In genomic region chr5:113478691-113479090, GRCh38 we compare ENCODE assay signal across 25 cellular contexts. TPM values are rescaled to one million over a fixed set of nuclear protein-coding genes. Genes with fewer than 3 reads are reported as not detected.
DNase-seq lines count a peak whose midpoint lies in the region; ATAC-seq, FAIRE-seq and TF ChIP-seq lines count a peak whose summit lies in the region.
"Had no signal": no experiment of that assay in that cellular context is flagged by ENCODE, and none has a peak within 500 bp of the region (broad histone marks: within the 10 kb centered on the region; RNA-seq: fewer than 3 reads in every experiment).

No MANE protein-coding gene starts in this region.

- in situ Hi-C loops in K562 (cut with MboI), result no loop called here

- H3K27me3 ChIP-seq in K562 (ENCODE audit: control insufficient read depth in 2 of 2, insufficient read depth in 2 of 2, low read length in 2 of 2) (no peaks in the 10 kb centered on the region), mesendoderm (ENCODE audit: insufficient read depth, low read length, poor library complexity) (no peaks in the 10 kb centered on the region), osteoblast (ENCODE audit: insufficient read depth, low read length) (peaks cover 3% of the 10 kb centered on the region)
- H3K27me3 ChIP-seq: BE2C had no signal

- no peak for TF ChIP-seq POLR2A in K562 (conservative IDR thresholded peaks at IDR 0.05)
- TF ChIP-seq POLR2A in GM18505 (IDR thresholded peaks at IDR 0.05; ENCODE audit: borderline replicate concordance, extremely low read depth, insufficient read depth, insufficient read length), result no peak

- CTCF ChIA-PET in K562 (lab: Yijun Ruan, JAX; ENCODE audit: low intra/inter-chr PET ratio), result no interaction called here

- H3K4ac ChIP-seq in mesendoderm (ENCODE audit: low read depth, low read length), result no peak overlapping the region

- H4K8ac ChIP-seq in mesendoderm (ENCODE audit: low read depth, low read length), result no peak overlapping the region

- POLR2A ChIA-PET in K562 (lab: Yijun Ruan, JAX), result no interaction called here

- ATAC-seq in K562, result no peak
- ATAC-seq in GM18505 (IDR thresholded peaks at IDR 0.05; ENCODE audit: unreplicated experiment), result no peak
- ATAC-seq: GM12878, GM23338 had no signal

- no peak overlapping the region for H4K5ac ChIP-seq in mesendoderm (ENCODE audit: low read length)

- H3K9me3 ChIP-seq in K562 (replicated peaks; ENCODE audit: control insufficient read depth, insufficient read depth, low read depth, low read length) (no peaks in the 10 kb centered on the region), osteoblast (ENCODE audit: low read depth, low read length) (no peaks in the 10 kb centered on the region)
- H3K9me3 ChIP-seq: BE2C; BLaER1 treated with 17β-estradiol and CSF1 and Interleukin-3, amounts not matched to agents 10 nM and 100 nM; HAP-1 had no signal

- 0% methylated on average over 3 of the region's 3 CpGs for WGBS in K562 (ENCODE audit: insufficient coverage, low coverage, missing lambda C conversion rate)
- no CpG with 5 or more reads among the region's 3 CpGs for WGBS in mesendoderm (ENCODE audit: extremely low coverage, insufficient coverage, low lambda C conversion rate)

- DNase-seq in NCI-H82 (lab: John Stamatoyannopoulos, UW), result peak; percentile 7
- no peak for DNase-seq in NCI-H82 treated with DMSO at 0.1 percent for 48 hours (lab: John Stamatoyannopoulos, UW; ENCODE audit: unreplicated experiment)
- no peak for DNase-seq in K562 (ENCODE audit: extremely low read depth in 1 of 4, low spot score in 3 of 4)
- DNase-seq in mesendoderm, result peak; percentile 77
- DNase-seq in osteoblast (ENCODE audit: insufficient read length, low spot score, missing footprints), result no peak
- DNase-seq: ACHN; AML-193; CD4-positive, alpha-beta T cell; CD8-positive, alpha-beta memory T cell; DMS 273 treated with DMSO at 0.1 percent for 48 hours; DMS79; EL; GDM1; HFFc6 had no signal

- no peaks in the 10 kb centered on the region for H3K79me2 ChIP-seq in K562 (ENCODE audit: control insufficient read depth, insufficient read depth, low read length)
- no peaks in the 10 kb centered on the region for H3K79me2 ChIP-seq in mesendoderm (ENCODE audit: control insufficient read depth, insufficient read depth, low read length)
- H3K79me2 ChIP-seq in osteoblast (ENCODE audit: insufficient read depth, low read length), result no peaks in the 10 kb centered on the region

- no peaks in the 10 kb centered on the region for H4K20me1 ChIP-seq in K562 (replicated peaks; ENCODE audit: control insufficient read depth, insufficient read depth, low read length)
- no peaks in the 10 kb centered on the region for H4K20me1 ChIP-seq in osteoblast (ENCODE audit: insufficient read depth, low read length)
- H4K20me1 ChIP-seq: BLaER1 treated with 17β-estradiol and CSF1 and Interleukin-3, amounts not matched to agents 10 nM and 100 nM had no signal

- no peak overlapping the region for H3K27ac ChIP-seq in K562 (ENCODE audit: extremely low read depth, low read depth, low read length)
- no peak overlapping the region for H3K27ac ChIP-seq in mesendoderm (ENCODE audit: low read depth, low read length)
- no peak overlapping the region for H3K27ac ChIP-seq in osteoblast (ENCODE audit: low read depth, low read length)
- H3K27ac ChIP-seq: 22Rv1; BLaER1 treated with 17β-estradiol and CSF1 and Interleukin-3, amounts not matched to agents 10 nM and 100 nM had no signal

- H3K4me2 ChIP-seq in K562 (ENCODE audit: insufficient read depth, low read length) (no peak overlapping the region), mesendoderm (ENCODE audit: low read length) (no peak overlapping the region), osteoblast (ENCODE audit: insufficient read depth, low read length) (no peak overlapping the region)
- H3K4me2 ChIP-seq: BLaER1 treated with 17β-estradiol and CSF1 and Interleukin-3, amounts not matched to agents 10 nM and 100 nM; GM23338 had no signal

- H3K79me1 ChIP-seq in mesendoderm (ENCODE audit: low read length), result no peaks in the 10 kb centered on the region

- no peak for TF ChIP-seq EP300 in K562 (IDR thresholded peaks at IDR 0.05; ENCODE audit: low read length)

- no peaks in the 10 kb centered on the region; a peak in 2 of 5 replicates for H3K4me1 ChIP-seq in K562 (replicated peaks in 1 of 2; ENCODE audit: control insufficient read depth in 2 of 2, insufficient read depth in 2 of 2, low read length in 2 of 2)
- no peaks in the 10 kb centered on the region for H3K4me1 ChIP-seq in mesendoderm (ENCODE audit: control insufficient read depth, low read depth, low read length)
- H3K4me1 ChIP-seq in osteoblast (ENCODE audit: insufficient read depth, low read length), result no peaks in the 10 kb centered on the region
- H3K4me1 ChIP-seq: BE2C; BLaER1 treated with 17β-estradiol and CSF1 and Interleukin-3, amounts not matched to agents 10 nM and 100 nM; HAP-1 had no signal

- no peaks in the 10 kb centered on the region for H3K36me3 ChIP-seq in K562 (ENCODE audit: control insufficient read depth, insufficient read depth, low read length)
- H3K36me3 ChIP-seq in mesendoderm (ENCODE audit: control insufficient read depth, insufficient read depth, low read length), result no peaks in the 10 kb centered on the region
- no peaks in the 10 kb centered on the region for H3K36me3 ChIP-seq in osteoblast (ENCODE audit: insufficient read depth, low read length)
- H3K36me3 ChIP-seq: BE2C; BLaER1 treated with 17β-estradiol and CSF1 and Interleukin-3, amounts not matched to agents 10 nM and 100 nM; HAP-1 had no signal

- H3K56ac ChIP-seq in mesendoderm (ENCODE audit: low read length), result no peak overlapping the region

- no peak overlapping the region for H2AK5ac ChIP-seq in mesendoderm (ENCODE audit: low read length)

- no peak for FAIRE-seq in K562 (lab: Jason Lieb, UNC)
- FAIRE-seq: A204.1, GM12878, GM18507 had no signal

- H3K18ac ChIP-seq in mesendoderm (ENCODE audit: low read length), result no peak overlapping the region

- no peak for TF ChIP-seq RAD21 in K562 (CRISPR knock-in tag; conservative IDR thresholded peaks at IDR 0.05 in 1 of 2, IDR thresholded peaks at IDR 0.05 in 1 of 2)

- no peak overlapping the region for H2BK15ac ChIP-seq in mesendoderm (replicated peaks; ENCODE audit: low read depth)

- TF ChIP-seq CTCF in K562 (IDR thresholded peaks at IDR 0.05 in 2 of 3, conservative IDR thresholded peaks at IDR 0.05 in 1 of 3; ENCODE audit: insufficient read depth in 2 of 3, low read depth in 1 of 3, low read length in 3 of 3), result no peak
- no peak for TF ChIP-seq CTCF in osteoblast (IDR thresholded peaks at IDR 0.05; ENCODE audit: extremely low read depth, low read depth, low read length)

- H3K9ac ChIP-seq in K562 (ENCODE audit: insufficient read depth in 1 of 2, low read depth in 2 of 2, low read length in 2 of 2) (no peak overlapping the region), mesendoderm (ENCODE audit: low read length) (no peak overlapping the region)
- H3K9ac ChIP-seq: BLaER1 treated with 17β-estradiol and CSF1 and Interleukin-3, amounts not matched to agents 10 nM and 100 nM had no signal

- H3K4me3 ChIP-seq in K562, result no peak overlapping the region
- no peak overlapping the region for H3K4me3 ChIP-seq in mesendoderm (ENCODE audit: low read length)
- H3K4me3 ChIP-seq in osteoblast (ENCODE audit: insufficient read depth, low read length), result no peak overlapping the region
- H3K4me3 ChIP-seq: BLaER1 treated with 17β-estradiol and CSF1 and Interleukin-3, amounts not matched to agents 10 nM and 100 nM; GM12878; GM23338; HAP-1 had no signal

- no peak overlapping the region for H2BK120ac ChIP-seq in mesendoderm (ENCODE audit: low read depth, low read length)

- H2AFZ ChIP-seq in K562 (ENCODE audit: low read depth, low read length) (no peak overlapping the region), osteoblast (ENCODE audit: low read length) (no peak overlapping the region)
- H2AFZ ChIP-seq: GM23338 had no signal

- no peak overlapping the region for H3K23ac ChIP-seq in mesendoderm (ENCODE audit: low read length)

- intact Hi-C loops in K562 (cut with micrococcal nuclease), result no loop called here

- no peaks in the 10 kb centered on the region for H3K9me1 ChIP-seq in K562 (ENCODE audit: control insufficient read depth, insufficient read depth, low read length)

- no peak overlapping the region for H2BK5ac ChIP-seq in mesendoderm (ENCODE audit: low read length)

- BruUV-seq in K562 (replicated peaks; lab: Mats Ljungman, UMichigan), result no TSS peak

RNA-seq across cellular contexts. Expression of gene MCC, which starts 9.6 kb away (rescaled TPM):
- total RNA-seq in K562 (2011; cell fraction: chromatin; rRNA removed; ENCODE audit: low replicate concordance), result 0.05 TPM in 1 of 2 replicates, not detected in the other
- total RNA-seq in K562 (2011; cell fraction: nucleolus; rRNA removed), result 0.13 TPM in 1 of 2 replicates, not detected in the other
- total RNA-seq in K562 (2011; cell fraction: nucleoplasm; rRNA removed), result 0.15 TPM in 1 of 2 replicates, not detected in the other
- total RNA-seq in K562 (2014; rRNA removed) (0.04 TPM in 1 of 2 replicates, not detected in the other), K562 (2014; rRNA removed; fragmentation: Illumina TruSeq; extraction: Trizol) (0.04 and 0.06 TPM in 2 replicates), K562 (2015; rRNA removed; fragmentation: Illumina TruSeq; extraction: Trizol) (0.04 TPM in 1 of 2 replicates, not detected in the other), K562 (2021) (0.07 and 0.18 TPM in 2 replicates), osteoblast (40.1 and 45.6 TPM in 2 replicates)
- polyA plus RNA-seq in K562 (2011; rRNA removed) (0.01 and 0.06 TPM in 2 replicates), K562 (2014; fragmentation: Illumina TruSeq; extraction: Trizol) (0.03 and 0.07 TPM in 2 replicates), K562 (2014; fragmentation: Nextera tagmentation; extraction: Ambion mirVana) (under 1 TPM; 0.06 to 0.24 TPM), K562 (2014; rRNA removed) (0.04 and 0.05 TPM in 2 replicates)
- polyA plus RNA-seq in K562 (2011; cell fraction: cytosol; rRNA removed), result under 0.01 and 0.03 TPM in 2 replicates
- not detected in 2 replicates for polyA plus RNA-seq in K562 (2011; cell fraction: nucleus; rRNA removed)
- 0.08 and 0.11 TPM in 2 replicates for polyA plus RNA-seq in K562 (2012)
- polyA minus RNA-seq in K562 (2011; rRNA and poly(A)+ RNA removed), result 0.03 and 0.04 TPM in 2 replicates
- not detected in 2 replicates for polyA minus RNA-seq in K562 (2011; cell fraction: cytosol; rRNA and poly(A)+ RNA removed)
- polyA minus RNA-seq in K562 (2011; cell fraction: nucleus; rRNA and poly(A)+ RNA removed), result 0.27 TPM in 1 of 2 replicates, not detected in the other
- polyA plus RNA-seq in mesendoderm (2013, experiment 1 of 2), result 10.9 TPM
- 11.8 TPM for polyA plus RNA-seq in mesendoderm (2013, experiment 2 of 2)

RNA-seq across cellular contexts. Expression of gene YTHDC2, which starts 34.8 kb away (rescaled TPM):
- total RNA-seq in K562 (2011; cell fraction: chromatin; rRNA removed; ENCODE audit: low replicate concordance), result 23.4 and 114 TPM in 2 replicates
- total RNA-seq in K562 (2011; cell fraction: nucleolus; rRNA removed), result 17.3 and 19.3 TPM in 2 replicates
- 26.2 and 27.1 TPM in 2 replicates for total RNA-seq in K562 (2011; cell fraction: nucleoplasm; rRNA removed)
- total RNA-seq in K562 (2014; rRNA removed) (14.5 and 18.4 TPM in 2 replicates), K562 (2014; rRNA removed; fragmentation: Illumina TruSeq; extraction: Trizol) (21.3 and 21.6 TPM in 2 replicates), K562 (2015; rRNA removed; fragmentation: Illumina TruSeq; extraction: Trizol) (17.0 and 17.9 TPM in 2 replicates), K562 (2021) (20.0 and 20.3 TPM in 2 replicates), osteoblast (26.8 and 32.6 TPM in 2 replicates)
- polyA plus RNA-seq in K562 (2011; rRNA removed) (11.7 and 15.6 TPM in 2 replicates), K562 (2014; fragmentation: Illumina TruSeq; extraction: Trizol) (15.2 and 15.9 TPM in 2 replicates), K562 (2014; fragmentation: Nextera tagmentation; extraction: Ambion mirVana) (1 to 10 TPM; 2.7 to 5.1 TPM), K562 (2014; rRNA removed) (14.0 and 16.0 TPM in 2 replicates)
- 2.5 and 4.2 TPM in 2 replicates for polyA plus RNA-seq in K562 (2011; cell fraction: cytosol; rRNA removed)
- polyA plus RNA-seq in K562 (2011; cell fraction: nucleus; rRNA removed), result 16.5 and 18.9 TPM in 2 replicates
- 9.9 and 10.4 TPM in 2 replicates for polyA plus RNA-seq in K562 (2012)
- polyA minus RNA-seq in K562 (2011; rRNA and poly(A)+ RNA removed), result 39.6 and 52.6 TPM in 2 replicates
- 9.2 and 9.6 TPM in 2 replicates for polyA minus RNA-seq in K562 (2011; cell fraction: cytosol; rRNA and poly(A)+ RNA removed)
- polyA minus RNA-seq in K562 (2011; cell fraction: nucleus; rRNA and poly(A)+ RNA removed), result 43.6 and 46.3 TPM in 2 replicates
- polyA plus RNA-seq in mesendoderm (2013, experiment 1 of 2), result 10.8 TPM
- 11.2 TPM for polyA plus RNA-seq in mesendoderm (2013, experiment 2 of 2)

RNA-seq across cellular contexts. Expression of gene TSSK1B, which starts 43.9 kb away (rescaled TPM):
- not detected in 2 replicates for total RNA-seq in K562 (2011; cell fraction: chromatin; rRNA removed; ENCODE audit: low replicate concordance)
- not detected in 2 replicates for total RNA-seq in K562 (2011; cell fraction: nucleolus; rRNA removed)
- total RNA-seq in K562 (2011; cell fraction: nucleoplasm; rRNA removed), result not detected in 2 replicates
- total RNA-seq in K562 (2014; rRNA removed), result not detected in 2 replicates
- not detected in 2 replicates for total RNA-seq in K562 (2014; rRNA removed; fragmentation: Illumina TruSeq; extraction: Trizol)
- not detected in 2 replicates for total RNA-seq in K562 (2015; rRNA removed; fragmentation: Illumina TruSeq; extraction: Trizol)
- not detected in 2 replicates for total RNA-seq in K562 (2021)
- polyA plus RNA-seq in K562 (2011; rRNA removed), result not detected in 2 replicates
- not detected in 2 replicates for polyA plus RNA-seq in K562 (2011; cell fraction: cytosol; rRNA removed)
- not detected in 2 replicates for polyA plus RNA-seq in K562 (2011; cell fraction: nucleus; rRNA removed)
- not detected in 2 replicates for polyA plus RNA-seq in K562 (2012)
- polyA plus RNA-seq in K562 (2014; fragmentation: Illumina TruSeq; extraction: Trizol), result not detected in 2 replicates
- polyA plus RNA-seq in K562 (2014; fragmentation: Nextera tagmentation; extraction: Ambion mirVana), result not detected
- polyA plus RNA-seq in K562 (2014; rRNA removed), result not detected in 2 replicates
- not detected in 2 replicates for polyA minus RNA-seq in K562 (2011; rRNA and poly(A)+ RNA removed)
- not detected in 2 replicates for polyA minus RNA-seq in K562 (2011; cell fraction: cytosol; rRNA and poly(A)+ RNA removed)
- polyA minus RNA-seq in K562 (2011; cell fraction: nucleus; rRNA and poly(A)+ RNA removed), result not detected in 2 replicates
- not detected for polyA plus RNA-seq in mesendoderm (2013, experiment 1 of 2)
- polyA plus RNA-seq in mesendoderm (2013, experiment 2 of 2), result not detected
- 0.72 and 0.88 TPM in 2 replicates for total RNA-seq in osteoblast
- total RNA-seq: CD4-positive, alpha-beta T cell; CD8-positive, alpha-beta memory T cell; GM12878; H4; HFFc6 had no signal
- polyA plus RNA-seq: CD14-positive monocyte; CD8-positive, alpha-beta memory T cell; GM12878; GM23338 had no signal

Comparison
In these comparisons a context has a peak if more than half of its experiments do, and no peak if none do; other contexts are left out.
1. DNase-seq: peak in NCI-H82 (single experiment) and mesendoderm (single experiment); none in NCI-H82 treated with DMSO at 0.1 percent for 48 hours (single experiment), K562 (0 of 4) and osteoblast (single experiment).
2. RNA of gene MCC, which starts 9.6 kb away (total RNA-seq): 40.1 to 45.6 TPM in osteoblast; 0.04 to 0.18 TPM in K562; every median in the first group is over 10 times any median in the second.